30 cellular contexts compared by ENCODE assay signal in the genomic region with DNA sequence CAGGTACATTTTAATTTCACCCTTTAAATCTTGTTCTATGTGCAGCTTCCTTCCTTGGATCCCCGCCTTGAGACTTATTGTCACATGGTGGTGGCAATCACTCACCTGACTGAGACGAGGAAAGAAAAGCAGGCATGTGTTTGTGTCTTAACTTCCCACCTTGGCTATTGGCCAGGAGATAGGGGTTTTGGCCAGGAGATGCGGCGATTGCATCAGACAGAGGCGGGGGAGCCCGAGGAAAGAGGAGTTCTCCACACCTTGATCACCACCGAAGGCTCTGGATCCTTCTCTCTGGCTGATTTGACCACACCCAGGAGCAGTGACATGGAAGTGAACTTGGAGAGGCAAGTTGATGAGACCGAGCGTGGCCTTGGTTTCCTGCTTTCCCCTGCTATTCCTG. TPM values are rescaled to one million over a fixed set of nuclear protein-coding genes. Genes with fewer than 3 reads are reported as not detected.
"Had no signal": no experiment of that assay in that cellular context is flagged by ENCODE, and none has a peak within 500 bp of the region (broad histone marks: within the 10 kb centered on the region; RNA-seq: fewer than 3 reads in every experiment).

No MANE protein-coding gene starts in this region.

- H3K36me3 Mint-ChIP-seq: immature natural killer cell, mesothelial cell of epicardium, naive B cell had no signal

- H3K4me1 Mint-ChIP-seq: immature natural killer cell, naive B cell had no signal

- H3K4me3 Mint-ChIP-seq: immature natural killer cell, mesothelial cell of epicardium, naive B cell had no signal

- H3K4me3 ChIP-seq: coronary artery, dorsolateral prefrontal cortex, esophagus squamous epithelium, gastrocnemius medialis, heart right ventricle, lower lobe of right lung, mucosa of descending colon had no signal

- H3K27ac ChIP-seq: coronary artery, dorsolateral prefrontal cortex, esophagus squamous epithelium, gastrocnemius medialis, heart right ventricle, lower lobe of right lung had no signal

- H3K36me3 ChIP-seq: esophagus squamous epithelium, gastrocnemius medialis, heart right ventricle, lower lobe of right lung had no signal

- H3K27me3 ChIP-seq: gastrocnemius medialis had no signal

- H3K27ac Mint-ChIP-seq: immature natural killer cell, mesothelial cell of epicardium, naive B cell had no signal

- H3K9me3 ChIP-seq: esophagus squamous epithelium, gastrocnemius medialis, lower lobe of right lung, mucosa of descending colon had no signal

- DNase-seq: dermis blood vessel endothelial cell; dorsolateral prefrontal cortex; effector CD8-positive, alpha-beta T cell; esophagus squamous epithelium; foreskin fibroblast; foreskin melanocyte; gastrocnemius medialis; glutamatergic neuron; head of caudate nucleus; heart right ventricle; hippocampal formation; immature natural killer cell; islet precursor cell; kidney; kidney glomerular epithelial cell; left colon; left ventricle myocardium superior; lower lobe of right lung; mesenchymal stem cell; mucosa of descending colon; naive B cell had no signal

- H3K4me1 ChIP-seq: esophagus squamous epithelium, gastrocnemius medialis, heart right ventricle, lower lobe of right lung had no signal

- H3K9me3 Mint-ChIP-seq: immature natural killer cell had no signal

- FAIRE-seq: colon, endothelial cell of umbilical vein, kidney had no signal

- ATAC-seq: gastrocnemius medialis, heart right ventricle, left colon, left lobe of liver, left ventricle myocardium superior, lower lobe of right lung, mucosa of descending colon had no signal

RNA-seq across cellular contexts. Expression of a gene that starts 49.7 kb away (rescaled TPM):
- total RNA-seq: dermis blood vessel endothelial cell, endothelial cell of umbilical vein, epithelial cell of proximal tubule, glomerular endothelial cell, lung microvascular endothelial cell, myocyte had no signal
